ENCODE assay signal across 1 cellular context in genomic region chr19:6425732-6426686, GRCh38.
TF ChIP-seq lines count a peak whose summit lies in the region.

No MANE protein-coding gene starts in this region.

TF ChIP-seq in A549, 52 proteins besides CTCF, POLR2A, EP300 and RAD21 (continued from another document):
- TF ChIP-seq HMGXB4 (CRISPR knock-in tag; IDR thresholded peaks at IDR 0.05; ENCODE audit: borderline replicate concordance), result no peak; the same call in 1 of the 2 replicates
- no peak for TF ChIP-seq HOXB5 (CRISPR knock-in tag; IDR thresholded peaks at IDR 0.05)
